Comparison of ENCODE assay signal across 1 cellular context in the genomic region with DNA sequence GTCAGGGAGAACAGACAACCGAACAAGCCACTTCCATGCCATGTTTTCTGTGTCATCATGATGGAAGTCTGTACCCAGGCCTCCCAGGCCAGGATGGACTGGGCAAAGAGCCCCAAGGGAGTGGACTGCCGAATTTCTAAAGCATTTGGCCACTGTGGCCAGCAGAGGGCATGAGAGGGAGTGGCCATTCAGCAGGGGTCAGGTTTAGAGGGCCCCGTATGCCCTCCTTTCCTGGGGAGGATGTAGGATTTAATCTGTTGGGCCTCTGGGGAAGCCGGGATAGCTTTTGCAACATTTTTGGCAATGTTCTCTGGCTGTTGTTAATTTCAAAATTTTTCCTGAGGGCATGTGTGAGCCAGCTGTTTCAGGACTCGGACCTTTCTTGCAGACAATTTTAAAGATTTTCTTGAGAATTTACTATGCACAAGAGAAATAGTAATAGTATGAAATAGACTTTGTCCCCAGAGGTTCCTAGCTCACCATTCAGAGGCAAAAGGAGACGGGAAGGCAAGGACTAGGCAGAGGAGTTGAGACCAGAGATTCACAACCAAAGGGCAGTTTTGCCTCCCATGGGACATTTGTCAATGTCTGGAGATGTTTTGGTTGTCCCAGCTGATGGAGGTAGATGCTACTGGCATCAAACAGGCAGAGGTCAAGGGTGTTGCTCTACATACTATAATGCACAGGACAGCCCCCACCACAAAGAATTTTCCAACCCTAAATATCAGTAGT.
TF ChIP-seq lines count a peak whose summit lies in the region.

No MANE protein-coding gene starts in this region.

TF ChIP-seq in H1, 55 proteins besides CTCF, POLR2A, EP300 and RAD21 (continued from another document):
- 0 out of 2 replicates have a peak, but pooled peaks have one; percentile 6 for TF ChIP-seq YY1 (IDR thresholded peaks at IDR 0.05; ENCODE audit: low read depth, low read length)
TF ChIP-seq in H1: peak in this region for 1.
